ENCODE assay signal across 31 cellular contexts in the genomic region with DNA sequence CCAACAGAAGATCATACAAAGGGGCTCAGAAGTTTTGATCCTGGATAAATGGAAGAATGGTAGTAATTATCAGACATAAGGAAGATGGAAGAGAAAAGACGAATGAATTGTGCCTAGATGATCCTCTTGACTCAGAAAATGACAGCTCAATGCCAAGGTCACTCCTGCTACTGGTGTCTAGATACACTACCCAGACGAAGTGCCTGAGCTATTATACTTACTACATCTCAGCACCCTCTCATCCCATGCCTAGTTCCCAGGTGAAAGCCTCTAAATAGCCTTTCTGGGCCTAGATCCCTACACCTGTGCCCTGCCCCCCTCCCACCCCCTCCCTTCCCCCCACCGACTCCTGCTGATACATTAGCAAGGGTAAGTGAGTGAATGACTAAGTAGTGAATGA. TPM values are rescaled to one million over a fixed set of nuclear protein-coding genes. Genes with fewer than 3 reads are reported as not detected.
"Had no signal": no experiment of that assay in that cellular context is flagged by ENCODE, and none has a peak within 500 bp of the region (broad histone marks: within the 10 kb centered on the region; RNA-seq: fewer than 3 reads in every experiment).

No MANE protein-coding gene starts in this region.

- H3K27me3 Mint-ChIP-seq: activated CD4-positive, alpha-beta memory T cell treated with anti-CD3 and anti-CD28 coated beads, Interleukin-2, amount 10 ng/mL, durations not matched to agents 7 days and 5 days; activated CD4-positive, alpha-beta T cell treated with anti-CD3 and anti-CD28 coated beads, Interleukin-2, amount 10 ng/mL, durations not matched to agents 7 days and 5 days; activated naive CD8-positive, alpha-beta T cell; activated T-cell treated with anti-CD3 and anti-CD28 coated beads, Interleukin-2, amount 50 U/mL, for 24 hours; effector memory CD8-positive, alpha-beta T cell had no signal

- H3K9me3 ChIP-seq: esophagus muscularis mucosa, gastrocnemius medialis had no signal

- H3K27me3 ChIP-seq: brain microvascular endothelial cell, esophagus muscularis mucosa, foreskin keratinocyte, gastrocnemius medialis had no signal

- H3K4me3 Mint-ChIP-seq: activated CD4-positive, alpha-beta memory T cell treated with anti-CD3 and anti-CD28 coated beads, Interleukin-2, amount 10 ng/mL, durations not matched to agents 7 days and 5 days; activated CD4-positive, alpha-beta T cell treated with anti-CD3 and anti-CD28 coated beads, Interleukin-2, amount 10 ng/mL, durations not matched to agents 7 days and 5 days; activated naive CD8-positive, alpha-beta T cell; activated T-cell treated with anti-CD3 and anti-CD28 coated beads, Interleukin-2, amount 50 U/mL, for 24 hours; activated T-cell treated with anti-CD3 and anti-CD28 coated beads, Interleukin-2, amount 50 U/mL, for 72 hours; effector memory CD8-positive, alpha-beta T cell had no signal

- H3K4me1 ChIP-seq: foreskin keratinocyte, gastrocnemius medialis had no signal

- H3K27ac ChIP-seq: brain microvascular endothelial cell, esophagus muscularis mucosa, foreskin keratinocyte, gastrocnemius medialis had no signal

- H3K4me1 Mint-ChIP-seq: activated CD4-positive, alpha-beta memory T cell treated with anti-CD3 and anti-CD28 coated beads, Interleukin-2, amount 10 ng/mL, durations not matched to agents 7 days and 5 days; activated CD4-positive, alpha-beta T cell treated with anti-CD3 and anti-CD28 coated beads, Interleukin-2, amount 10 ng/mL, durations not matched to agents 7 days and 5 days had no signal

- ATAC-seq: activated T-cell treated with anti-CD3 and anti-CD28 coated beads, Interleukin-2, amount 50 U/mL, for 72 hours; effector memory CD8-positive, alpha-beta T cell; foreskin keratinocyte; gastrocnemius medialis had no signal

- DNase-seq: activated CD4-positive, alpha-beta memory T cell treated with anti-CD3 and anti-CD28 coated beads, Interleukin-2, amount 10 ng/mL, durations not matched to agents 7 days and 5 days; activated CD4-positive, alpha-beta T cell treated with anti-CD3 and anti-CD28 coated beads for 1 hour; activated CD4-positive, alpha-beta T cell treated with anti-CD3 and anti-CD28 coated beads for 4 hours; activated CD4-positive, alpha-beta T cell treated with anti-CD3 and anti-CD28 coated beads, Interleukin-2, amount 10 ng/mL, durations not matched to agents 7 days and 5 days; activated CD4-positive, alpha-beta T cell treated with anti-CD3 and anti-CD28 coated beads, Interleukin-2, amount 50 U/mL, for 4 hours; activated CD8-positive, alpha-beta memory T cell treated with anti-CD3 and anti-CD28 coated beads, Interleukin-2, amount 50 U/mL, for 48 hours; activated gamma-delta T cell treated with Interleukin-2 at 50 U/mL for 16 hours; activated naive CD4-positive, alpha-beta T cell treated with anti-CD3 and anti-CD28 coated beads, Interleukin-2, amount 50 U/mL, for 16 hours; activated naive CD4-positive, alpha-beta T cell treated with Interleukin-2 at 50 U/mL for 16 hours; activated T-cell treated with anti-CD3 and anti-CD28 coated beads for 4 hours; activated T-cell treated with anti-CD3 and anti-CD28 coated beads, Interleukin-2, amount 50 U/mL, for 24 hours; activated T-cell treated with anti-CD3 and anti-CD28 coated beads, Interleukin-2, amount 50 U/mL, for 72 hours; amniotic stem cell; anterior cingulate cortex; brain microvascular endothelial cell; caudate nucleus; cortex of kidney; dermis blood vessel endothelial cell; effector CD4-positive, alpha-beta T cell; effector memory CD8-positive, alpha-beta T cell; erythroblast; foreskin keratinocyte; gastrocnemius medialis; glutamatergic neuron; T-helper 2 cell had no signal

- H3K36me3 Mint-ChIP-seq: activated naive CD8-positive, alpha-beta T cell had no signal

- H3K27ac Mint-ChIP-seq: activated CD4-positive, alpha-beta memory T cell treated with anti-CD3 and anti-CD28 coated beads, Interleukin-2, amount 10 ng/mL, durations not matched to agents 7 days and 5 days; activated CD4-positive, alpha-beta T cell treated with anti-CD3 and anti-CD28 coated beads, Interleukin-2, amount 10 ng/mL, durations not matched to agents 7 days and 5 days; activated naive CD8-positive, alpha-beta T cell; activated T-cell treated with anti-CD3 and anti-CD28 coated beads, Interleukin-2, amount 50 U/mL, for 24 hours; activated T-cell treated with anti-CD3 and anti-CD28 coated beads, Interleukin-2, amount 50 U/mL, for 72 hours; effector memory CD8-positive, alpha-beta T cell had no signal

- H3K4me3 ChIP-seq: esophagus muscularis mucosa, gastrocnemius medialis had no signal

- H3K9me3 Mint-ChIP-seq: activated CD4-positive, alpha-beta T cell treated with anti-CD3 and anti-CD28 coated beads, Interleukin-2, amount 10 ng/mL, durations not matched to agents 7 days and 5 days had no signal

- H3K36me3 ChIP-seq: brain microvascular endothelial cell, esophagus muscularis mucosa, gastrocnemius medialis had no signal

- FAIRE-seq: astrocyte, bronchial epithelial cell, colon had no signal

RNA-seq across cellular contexts. Expression of a gene that starts 25.5 kb away (rescaled TPM):
- total RNA-seq: activated CD4-positive, alpha-beta memory T cell treated with anti-CD3 and anti-CD28 coated beads, Interleukin-2, amount 10 ng/mL, durations not matched to agents 7 days and 5 days; activated CD4-positive, alpha-beta T cell treated with anti-CD3 and anti-CD28 coated beads, Interleukin-2, amount 10 ng/mL, durations not matched to agents 7 days and 5 days; activated T-cell treated with anti-CD3 and anti-CD28 coated beads, Interleukin-2, amount 50 U/mL, for 72 hours; bronchial epithelial cell; T-helper 1 cell treated with Interleukin-12 subunit alpha and Interleukin-12 subunit beta and Interleukin-4 antibody, amounts not matched to agents 30 ng/mL and 1 ng/mL, for 36 hours had no signal
